Comparison of ENCODE assay signal across 2 cellular contexts in genomic region chr20:17647391-17648305, GRCh38.
TF ChIP-seq lines count a peak whose summit lies in the region.

No MANE protein-coding gene starts in this region.

TF ChIP-seq in WTC11, 78 proteins besides CTCF, POLR2A, EP300 and RAD21 (continued from another document and continues in another):
- TF ChIP-seq, protein P1, sequence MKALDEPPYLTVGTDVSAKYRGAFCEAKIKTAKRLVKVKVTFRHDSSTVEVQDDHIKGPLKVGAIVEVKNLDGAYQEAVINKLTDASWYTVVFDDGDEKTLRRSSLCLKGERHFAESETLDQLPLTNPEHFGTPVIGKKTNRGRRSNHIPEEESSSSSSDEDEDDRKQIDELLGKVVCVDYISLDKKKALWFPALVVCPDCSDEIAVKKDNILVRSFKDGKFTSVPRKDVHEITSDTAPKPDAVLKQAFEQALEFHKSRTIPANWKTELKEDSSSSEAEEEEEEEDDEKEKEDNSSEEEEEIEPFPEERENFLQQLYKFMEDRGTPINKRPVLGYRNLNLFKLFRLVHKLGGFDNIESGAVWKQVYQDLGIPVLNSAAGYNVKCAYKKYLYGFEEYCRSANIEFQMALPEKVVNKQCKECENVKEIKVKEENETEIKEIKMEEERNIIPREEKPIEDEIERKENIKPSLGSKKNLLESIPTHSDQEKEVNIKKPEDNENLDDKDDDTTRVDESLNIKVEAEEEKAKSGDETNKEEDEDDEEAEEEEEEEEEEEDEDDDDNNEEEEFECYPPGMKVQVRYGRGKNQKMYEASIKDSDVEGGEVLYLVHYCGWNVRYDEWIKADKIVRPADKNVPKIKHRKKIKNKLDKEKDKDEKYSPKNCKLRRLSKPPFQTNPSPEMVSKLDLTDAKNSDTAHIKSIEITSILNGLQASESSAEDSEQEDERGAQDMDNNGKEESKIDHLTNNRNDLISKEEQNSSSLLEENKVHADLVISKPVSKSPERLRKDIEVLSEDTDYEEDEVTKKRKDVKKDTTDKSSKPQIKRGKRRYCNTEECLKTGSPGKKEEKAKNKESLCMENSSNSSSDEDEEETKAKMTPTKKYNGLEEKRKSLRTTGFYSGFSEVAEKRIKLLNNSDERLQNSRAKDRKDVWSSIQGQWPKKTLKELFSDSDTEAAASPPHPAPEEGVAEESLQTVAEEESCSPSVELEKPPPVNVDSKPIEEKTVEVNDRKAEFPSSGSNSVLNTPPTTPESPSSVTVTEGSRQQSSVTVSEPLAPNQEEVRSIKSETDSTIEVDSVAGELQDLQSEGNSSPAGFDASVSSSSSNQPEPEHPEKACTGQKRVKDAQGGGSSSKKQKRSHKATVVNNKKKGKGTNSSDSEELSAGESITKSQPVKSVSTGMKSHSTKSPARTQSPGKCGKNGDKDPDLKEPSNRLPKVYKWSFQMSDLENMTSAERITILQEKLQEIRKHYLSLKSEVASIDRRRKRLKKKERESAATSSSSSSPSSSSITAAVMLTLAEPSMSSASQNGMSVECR (CRISPR knock-in tag; IDR thresholded peaks at IDR 0.05; ENCODE audit: borderline replicate concordance): no peak
- TF ChIP-seq, protein P2, sequence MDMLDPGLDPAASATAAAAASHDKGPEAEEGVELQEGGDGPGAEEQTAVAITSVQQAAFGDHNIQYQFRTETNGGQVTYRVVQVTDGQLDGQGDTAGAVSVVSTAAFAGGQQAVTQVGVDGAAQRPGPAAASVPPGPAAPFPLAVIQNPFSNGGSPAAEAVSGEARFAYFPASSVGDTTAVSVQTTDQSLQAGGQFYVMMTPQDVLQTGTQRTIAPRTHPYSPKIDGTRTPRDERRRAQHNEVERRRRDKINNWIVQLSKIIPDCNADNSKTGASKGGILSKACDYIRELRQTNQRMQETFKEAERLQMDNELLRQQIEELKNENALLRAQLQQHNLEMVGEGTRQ (CRISPR knock-in tag; IDR thresholded peaks at IDR 0.05): no peak
- TF ChIP-seq CBFB (CRISPR knock-in tag; IDR thresholded peaks at IDR 0.05; ENCODE audit: low read depth): no peak
- no peak for TF ChIP-seq STAT6 (CRISPR knock-in tag; conservative IDR thresholded peaks at IDR 0.05; ENCODE audit: low read depth)
- TF ChIP-seq RORB (CRISPR knock-in tag; IDR thresholded peaks at IDR 0.05): no peak
- no peak for TF ChIP-seq FOXJ3 (CRISPR knock-in tag; IDR thresholded peaks at IDR 0.05; ENCODE audit: borderline replicate concordance)
- TF ChIP-seq, protein P3, sequence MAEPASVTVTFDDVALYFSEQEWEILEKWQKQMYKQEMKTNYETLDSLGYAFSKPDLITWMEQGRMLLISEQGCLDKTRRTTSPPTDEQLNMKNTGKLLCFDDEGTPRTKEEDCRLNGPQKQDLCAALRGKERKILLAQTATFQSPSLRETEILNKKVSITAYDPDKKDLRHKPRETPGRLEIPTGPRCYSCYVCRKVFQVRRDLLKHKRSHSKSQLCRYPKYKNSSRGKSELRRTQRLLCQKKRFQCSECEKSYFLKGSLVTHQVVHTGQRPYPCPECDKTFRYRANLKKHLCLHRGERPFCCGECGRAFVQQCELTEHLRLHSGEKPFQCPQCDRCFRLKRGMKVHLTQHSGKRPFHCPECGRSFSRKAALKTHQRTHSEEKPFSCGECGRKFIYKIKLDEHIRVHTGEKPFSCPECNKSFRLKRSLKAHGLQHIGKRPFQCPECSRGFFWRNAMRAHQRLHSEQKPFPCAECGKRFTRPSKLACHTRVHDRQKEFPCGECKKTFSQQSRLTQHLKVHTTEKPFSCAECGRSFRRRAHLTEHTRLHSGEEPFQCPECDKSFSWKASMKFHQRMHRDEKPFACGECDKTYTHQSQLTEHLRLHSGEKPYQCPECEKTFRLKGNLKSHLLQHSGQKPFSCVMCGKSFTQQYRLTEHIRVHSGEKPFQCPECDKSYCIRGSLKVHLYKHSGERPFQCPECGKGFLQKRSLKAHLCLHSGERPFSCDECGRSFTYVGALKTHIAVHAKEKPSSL (CRISPR knock-in tag; conservative IDR thresholded peaks at IDR 0.05): no peak
- TF ChIP-seq TEAD1 (CRISPR knock-in tag; IDR thresholded peaks at IDR 0.05): no peak

TF ChIP-seq in liver, 16 proteins besides CTCF, POLR2A, EP300 and RAD21 (continued from another document):
- no peak for TF ChIP-seq REST (IDR thresholded peaks at IDR 0.05)
TF ChIP-seq in liver: peak in this region for 0.
